ENCODE assay signal across 1 cellular context in the genomic region with DNA sequence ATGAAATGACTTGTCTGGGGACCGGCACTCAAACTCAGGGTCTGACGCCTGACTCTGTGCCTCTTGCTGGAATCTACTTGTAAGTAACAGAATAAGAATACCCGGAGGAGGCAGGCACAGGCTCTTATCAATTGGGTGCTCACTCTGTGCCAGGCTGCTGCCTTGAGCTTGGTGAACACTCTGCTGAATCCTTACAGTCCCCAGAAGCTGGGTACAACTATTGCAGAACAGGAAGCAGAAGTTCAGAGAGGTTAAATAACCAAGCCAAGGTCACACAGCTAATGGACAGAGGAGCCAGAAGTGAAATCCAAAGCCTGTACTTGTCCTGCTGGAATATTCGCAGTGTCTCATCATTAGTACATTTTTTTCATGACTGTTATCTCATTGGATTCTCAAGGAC.
TF ChIP-seq lines count a peak whose summit lies in the region.

No MANE protein-coding gene starts in this region.

TF ChIP-seq in IMR-90, 13 proteins besides CTCF, POLR2A, EP300 and RAD21 (continued from another document):
- TF ChIP-seq, protein P1, sequence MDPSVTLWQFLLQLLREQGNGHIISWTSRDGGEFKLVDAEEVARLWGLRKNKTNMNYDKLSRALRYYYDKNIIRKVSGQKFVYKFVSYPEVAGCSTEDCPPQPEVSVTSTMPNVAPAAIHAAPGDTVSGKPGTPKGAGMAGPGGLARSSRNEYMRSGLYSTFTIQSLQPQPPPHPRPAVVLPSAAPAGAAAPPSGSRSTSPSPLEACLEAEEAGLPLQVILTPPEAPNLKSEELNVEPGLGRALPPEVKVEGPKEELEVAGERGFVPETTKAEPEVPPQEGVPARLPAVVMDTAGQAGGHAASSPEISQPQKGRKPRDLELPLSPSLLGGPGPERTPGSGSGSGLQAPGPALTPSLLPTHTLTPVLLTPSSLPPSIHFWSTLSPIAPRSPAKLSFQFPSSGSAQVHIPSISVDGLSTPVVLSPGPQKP (IDR thresholded peaks at IDR 0.05; ENCODE audit: borderline replicate concordance, low read depth, low read length) = no peak
- TF ChIP-seq CEBPB (IDR thresholded peaks at IDR 0.05; ENCODE audit: low read depth, low read length) (no peak), BHLHE40 (IDR thresholded peaks at IDR 0.05; ENCODE audit: low read depth, low read length) (no peak)
